8 cellular contexts compared by ENCODE assay signal in the genomic region with DNA sequence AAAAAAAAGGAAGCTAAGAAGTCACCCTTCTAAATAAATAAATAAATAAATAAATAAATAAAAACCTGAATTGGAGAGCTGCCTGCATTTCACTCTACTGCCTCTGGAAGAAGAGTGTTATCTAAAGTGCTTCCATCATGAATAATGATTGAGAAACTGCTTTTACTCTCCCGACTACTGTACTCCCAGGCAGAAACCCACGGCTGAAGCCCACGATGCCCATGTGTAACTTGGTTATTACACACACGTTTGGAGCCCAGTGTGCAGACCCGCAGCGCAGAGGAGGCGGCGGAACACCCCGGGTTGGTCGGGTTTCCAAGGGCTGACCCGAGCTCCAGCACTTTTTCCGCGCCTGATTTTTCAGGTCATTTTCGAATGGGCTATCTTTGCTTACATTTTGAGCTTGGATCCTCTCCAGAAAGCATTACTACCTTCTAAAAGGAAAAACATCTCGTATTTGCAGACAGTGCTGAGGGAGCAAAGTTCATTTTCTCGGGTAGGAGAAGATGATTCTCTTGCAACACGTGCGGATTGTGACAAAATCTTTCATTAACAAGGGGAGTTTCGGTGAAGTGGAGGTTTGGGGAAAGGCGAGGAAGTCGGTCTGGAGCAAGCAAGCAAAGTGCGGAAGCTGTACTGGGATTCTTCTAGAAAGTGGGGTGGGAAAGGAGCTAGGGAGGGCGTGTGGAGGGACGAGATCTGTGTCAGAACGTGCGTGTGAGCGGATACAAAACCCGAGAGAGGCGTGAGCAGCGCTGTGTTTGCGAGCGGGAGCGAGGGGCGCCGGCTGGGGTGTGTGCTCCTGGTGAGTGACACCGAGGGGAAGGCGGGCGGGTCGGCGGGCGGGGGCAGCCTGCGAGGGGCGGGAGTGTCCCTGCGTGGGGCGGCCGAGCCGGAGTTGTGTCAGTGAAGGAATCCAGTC. TPM values are rescaled to one million over a fixed set of nuclear protein-coding genes. Genes with fewer than 3 reads are reported as not detected.
DNase-seq lines count a peak whose midpoint lies in the region; ATAC-seq and TF ChIP-seq lines count a peak whose summit lies in the region.

A gene with protein sequence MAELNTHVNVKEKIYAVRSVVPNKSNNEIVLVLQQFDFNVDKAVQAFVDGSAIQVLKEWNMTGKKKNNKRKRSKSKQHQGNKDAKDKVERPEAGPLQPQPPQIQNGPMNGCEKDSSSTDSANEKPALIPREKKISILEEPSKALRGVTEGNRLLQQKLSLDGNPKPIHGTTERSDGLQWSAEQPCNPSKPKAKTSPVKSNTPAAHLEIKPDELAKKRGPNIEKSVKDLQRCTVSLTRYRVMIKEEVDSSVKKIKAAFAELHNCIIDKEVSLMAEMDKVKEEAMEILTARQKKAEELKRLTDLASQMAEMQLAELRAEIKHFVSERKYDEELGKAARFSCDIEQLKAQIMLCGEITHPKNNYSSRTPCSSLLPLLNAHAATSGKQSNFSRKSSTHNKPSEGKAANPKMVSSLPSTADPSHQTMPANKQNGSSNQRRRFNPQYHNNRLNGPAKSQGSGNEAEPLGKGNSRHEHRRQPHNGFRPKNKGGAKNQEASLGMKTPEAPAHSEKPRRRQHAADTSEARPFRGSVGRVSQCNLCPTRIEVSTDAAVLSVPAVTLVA (plus strand): TSS at position 897 of the 922 bp plus-strand sequence. CDS start 82,552 bp downstream, outside the sequence.

- DNase-seq in NCI-H2171 treated with DMSO at 0.1 percent for 48 hours (lab: John Stamatoyannopoulos, UW): peak; percentile 67
- DNase-seq in activated CD4-positive, alpha-beta T cell treated with anti-CD3 and anti-CD28 coated beads, Interleukin-2, amount 10 ng/mL, durations not matched to agents 24 days and 14 days: peak; percentile 88
- DNase-seq in coronary artery (ENCODE audit: low spot score): peak; percentile 84
- peak; percentile 57 to 74 for DNase-seq in stimulated activated CD4-positive, alpha-beta T cell treated with anti-CD3 and anti-CD28 coated beads, Interleukin-2, amount 100 ng/mL, for 24 hours
- no peak for DNase-seq in COLO829 (ENCODE audit: low spot score)

- H3K4me3 ChIP-seq in coronary artery: peak within 1 kb of the TSS; percentile 98

- H3K27ac Mint-ChIP-seq in activated CD4-positive, alpha-beta T cell treated with anti-CD3 and anti-CD28 coated beads, Interleukin-2, amount 10 ng/mL, durations not matched to agents 24 days and 14 days: peak within 1 kb of the TSS; percentile 88

- ATAC-seq in GM18502 (IDR thresholded peaks at IDR 0.05; ENCODE audit: poor library complexity, unreplicated experiment) (peak; percentile 64), HG02759 (IDR thresholded peaks at IDR 0.05; ENCODE audit: unreplicated experiment) (peak; percentile 60)

- H3K27me3 ChIP-seq in layer of hippocampus (ENCODE audit: control insufficient read depth, insufficient read depth, low read length): no peaks in the 10 kb centered on the region

- H3K27ac ChIP-seq in coronary artery (peak within 1 kb of the TSS; percentile 81 to 97), layer of hippocampus (ENCODE audit: low read depth, low read length) (peak within 1 kb of the TSS; percentile 78)

- H3K4me3 Mint-ChIP-seq in activated CD4-positive, alpha-beta T cell treated with anti-CD3 and anti-CD28 coated beads, Interleukin-2, amount 10 ng/mL, durations not matched to agents 24 days and 14 days: peak within 1 kb of the TSS; percentile 90

- peaks cover 25% of the 10 kb centered on the region for H3K27me3 Mint-ChIP-seq in activated CD4-positive, alpha-beta T cell treated with anti-CD3 and anti-CD28 coated beads, Interleukin-2, amount 10 ng/mL, durations not matched to agents 24 days and 14 days

- intact Hi-C loops in activated CD4-positive, alpha-beta T cell treated with anti-CD3 and anti-CD28 coated beads, Interleukin-2, amount 10 ng/mL, durations not matched to agents 24 days and 14 days (cut with micrococcal nuclease): loop anchor here (1.0 to 5.0 kb wide), 7 partner anchors 100 to 556 kb away; partner anchors contain the start of genes BZW1, C2orf69, CLK1 and SGO2

- TF ChIP-seq CTCF in coronary artery (IDR thresholded peaks at IDR 0.05): no peak

- H3K36me3 Mint-ChIP-seq in activated CD4-positive, alpha-beta T cell treated with anti-CD3 and anti-CD28 coated beads, Interleukin-2, amount 10 ng/mL, durations not matched to agents 24 days and 14 days (ENCODE audit: low read depth): peaks cover 8% of the 10 kb centered on the region

- peaks cover 29% of the 10 kb centered on the region for H3K4me1 Mint-ChIP-seq in activated CD4-positive, alpha-beta T cell treated with anti-CD3 and anti-CD28 coated beads, Interleukin-2, amount 10 ng/mL, durations not matched to agents 24 days and 14 days

- no peaks in the 10 kb centered on the region for H3K9me3 Mint-ChIP-seq in activated CD4-positive, alpha-beta T cell treated with anti-CD3 and anti-CD28 coated beads, Interleukin-2, amount 10 ng/mL, durations not matched to agents 24 days and 14 days

RNA-seq across cellular contexts. Expression of the gene that starts here (rescaled TPM):
- 42.0 and 42.9 TPM in 2 replicates for total RNA-seq in activated CD4-positive, alpha-beta T cell treated with anti-CD3 and anti-CD28 coated beads, Interleukin-2, amount 10 ng/mL, durations not matched to agents 24 days and 14 days
